ENCODE assay signal across 1 cellular context in genomic region chr13:113407103-113407530, GRCh38.
TF ChIP-seq lines count a peak whose summit lies in the region.

No MANE protein-coding gene starts in this region.

TF ChIP-seq in GM23338, 12 proteins besides CTCF, POLR2A, EP300 and RAD21:
- no peak for TF ChIP-seq NANOG (IDR thresholded peaks at IDR 0.05; ENCODE audit: borderline replicate concordance)
- no peak for TF ChIP-seq POLR2AphosphoS5 (IDR thresholded peaks at IDR 0.05; ENCODE audit: low read depth)
- no peak for TF ChIP-seq ZNF462 (CRISPR knock-in tag; IDR thresholded peaks at IDR 0.05)
- no peak for TF ChIP-seq JUNB (IDR thresholded peaks at IDR 0.05; ENCODE audit: unreplicated experiment)
- TF ChIP-seq CREB1 (CRISPR knock-in tag; IDR thresholded peaks at IDR 0.05; ENCODE audit: low read depth): no peak
- TF ChIP-seq EZH2 (IDR thresholded peaks at IDR 0.05; ENCODE audit: low read depth, unreplicated experiment): no peak
- TF ChIP-seq ZNF331 (CRISPR knock-in tag; IDR thresholded peaks at IDR 0.05; ENCODE audit: low read depth): no peak
- TF ChIP-seq REST (IDR thresholded peaks at IDR 0.05; ENCODE audit: unreplicated experiment): no peak
- TF ChIP-seq STAT1 (IDR thresholded peaks at IDR 0.05; ENCODE audit: unreplicated experiment): no peak
- no peak for TF ChIP-seq ZNF114 (CRISPR knock-in tag; IDR thresholded peaks at IDR 0.05)
- no peak for TF ChIP-seq EZH2phosphoT487 (IDR thresholded peaks at IDR 0.05; ENCODE audit: unreplicated experiment)
- TF ChIP-seq ETS1 (IDR thresholded peaks at IDR 0.05): no peak
